Comparison of ENCODE assay signal across 9 cellular contexts in genomic region chr14:77124345-77125274, GRCh38. TPM values are rescaled to one million over a fixed set of nuclear protein-coding genes. Genes with fewer than 3 reads are reported as not detected.
DNase-seq lines count a peak whose midpoint lies in the region; ATAC-seq, FAIRE-seq and TF ChIP-seq lines count a peak whose summit lies in the region.
"Had no signal": no experiment of that assay in that cellular context is flagged by ENCODE, and none has a peak within 500 bp of the region (broad histone marks: within the 10 kb centered on the region; RNA-seq: fewer than 3 reads in every experiment).

No MANE protein-coding gene starts in this region.

- peak; percentile 49 for TF ChIP-seq CTCF in coronary artery (IDR thresholded peaks at IDR 0.05)
- peak; percentile 51 to 87 (median 64) for TF ChIP-seq CTCF in right lobe of liver (IDR thresholded peaks at IDR 0.05)

- no peaks in the 10 kb centered on the region for H3K27me3 ChIP-seq in right lobe of liver

- ATAC-seq in right lobe of liver: peak; percentile 80 to 87 (median 82)

- H3K9me3 ChIP-seq in right lobe of liver: no peaks in the 10 kb centered on the region

- DNase-seq in D341Med (ENCODE audit: low spot score) (peak; percentile 91), HuH-7.5 (ENCODE audit: low spot score) (peak; percentile 47), coronary artery (ENCODE audit: low spot score) (peak; percentile 75), right lobe of liver (peak in 2 of 3 donors; percentile 56 to 67), H54 (ENCODE audit: insufficient read length, low spot score) (no peak), NCI-H1048 (lab: John Stamatoyannopoulos, UW) (no peak)
- peak; percentile 55 to 73 for DNase-seq in activated CD4-positive, alpha-beta T cell treated with anti-CD3 and anti-CD28 coated beads for 4 hours
- DNase-seq in stimulated activated CD4-positive, alpha-beta T cell treated with anti-CD3 and anti-CD28 coated beads, Interleukin-4, amount 100 ng/mL, for 24 hours: peak; percentile 36

- H3K27ac ChIP-seq in coronary artery (no peak overlapping the region), right lobe of liver (no peak overlapping the region)
- H3K27ac ChIP-seq: KMS-11 had no signal

- peak overlapping the region; percentile 74 for H3K4me3 ChIP-seq in coronary artery
- peak overlapping the region; percentile 38 to 51 (median 41) for H3K4me3 ChIP-seq in right lobe of liver

- TF ChIP-seq POLR2A in right lobe of liver (IDR thresholded peaks at IDR 0.05): no peak
- TF ChIP-seq POLR2A in H54 (IDR thresholded peaks at IDR 0.05; ENCODE audit: low read depth, low read length): no peak

- no peaks in the 10 kb centered on the region for H3K36me3 ChIP-seq in right lobe of liver

- 17% methylated on average over 25 of the region's 73 CpGs for WGBS in right lobe of liver (ENCODE audit: insufficient coverage, low coverage, low lambda C conversion rate, missing lambda C conversion rate)

- FAIRE-seq in H54 (lab: Jason Lieb, UNC): no peak

- H3K4me1 ChIP-seq in right lobe of liver: peaks cover 0 to 26% (median 5%) of the 10 kb centered on the region in 4 donors

- intact Hi-C loops in right lobe of liver (cut with DNase I): no loop called here

RNA-seq across cellular contexts. Expression of gene ZDHHC22, which starts 17.0 kb away (rescaled TPM):
- not detected for total RNA-seq in right lobe of liver

RNA-seq across cellular contexts. Expression of gene CIPC, which starts 26.6 kb away (rescaled TPM):
- 10 to 100 TPM; 10.4 to 18.7 (median 12.7) TPM for total RNA-seq in right lobe of liver

RNA-seq across cellular contexts. Expression of gene TMEM63C, which starts 57.0 kb away (rescaled TPM):
- under 1 TPM in 4 of 6 experiments, not detected in 2; 0.07 to 0.82 (median 0.15) TPM for total RNA-seq in right lobe of liver

Comparison
In these comparisons a context has a peak if more than half of its experiments do, and no peak if none do; other contexts are left out.
1. DNase-seq: peak in D341Med (single experiment), HuH-7.5 (single experiment), activated CD4-positive, alpha-beta T cell treated with anti-CD3 and anti-CD28 coated beads for 4 hours (2 of 2), coronary artery (single experiment), right lobe of liver (2 of 3) and stimulated activated CD4-positive, alpha-beta T cell treated with anti-CD3 and anti-CD28 coated beads, Interleukin-4, amount 100 ng/mL, for 24 hours (single experiment); none in H54 (single experiment) and NCI-H1048 (single experiment).